ENCODE assay signal across 21 cellular contexts in genomic region chr2:88639865-88640264, GRCh38. TPM values are rescaled to one million over a fixed set of nuclear protein-coding genes. Genes with fewer than 3 reads are reported as not detected.
DNase-seq lines count a peak whose midpoint lies in the region; ATAC-seq, FAIRE-seq and TF ChIP-seq lines count a peak whose summit lies in the region.
"Had no signal": no experiment of that assay in that cellular context is flagged by ENCODE, and none has a peak within 500 bp of the region (broad histone marks: within the 10 kb centered on the region; RNA-seq: fewer than 3 reads in every experiment).

No MANE protein-coding gene starts in this region.

- H3K27me3 ChIP-seq in K562 (ENCODE audit: control insufficient read depth in 2 of 2, insufficient read depth in 2 of 2, low read length in 2 of 2) (no peaks in the 10 kb centered on the region), breast epithelium (no peaks in the 10 kb centered on the region)
- H3K27me3 ChIP-seq: Peyer's patch had no signal

- intact Hi-C loops in activated CD4-positive, alpha-beta memory T cell treated with anti-CD3 and anti-CD28 coated beads for 36 hours (cut with micrococcal nuclease): no loop called here
- intact Hi-C loops in K562 (cut with micrococcal nuclease) (no loop called here), breast epithelium (cut with DNase I; ENCODE audit: low total_unique reads) (no loop called here)

- 14% methylated on average over 1 of the region's 1 CpG for WGBS in K562 (ENCODE audit: insufficient coverage, low coverage, missing lambda C conversion rate)

- H3K9me3 ChIP-seq in HEK293 (ENCODE audit: control insufficient read depth, insufficient read depth, low read depth, low read length) (no peaks in the 10 kb centered on the region), K562 (replicated peaks; ENCODE audit: control insufficient read depth, insufficient read depth, low read depth, low read length) (no peaks in the 10 kb centered on the region), breast epithelium (no peaks in the 10 kb centered on the region)
- H3K9me3 ChIP-seq: Peyer's patch had no signal

- CTCF ChIA-PET in activated CD4-positive, alpha-beta memory T cell treated with anti-CD3 and anti-CD28 coated beads, Interleukin-2, amount 10 ng/mL, durations not matched to agents 7 days and 5 days (lab: Charles Lee): interaction anchor here (0.9 to 1.2 kb wide), 3 partner anchors 12 to 52 kb away, joined by 3 to 8 read pairs (median 4); partner anchors contain the start of gene RPIA
- CTCF ChIA-PET in activated CD4-positive, alpha-beta memory T cell treated with anti-CD3 and anti-CD28 coated beads for 36 hours (lab: Charles Lee): interaction anchor here (0.9 to 1.2 kb wide), 2 partner anchors 32 to 38 kb away, joined by 3 to 4 read pairs; no protein-coding TSS in a partner anchor
- CTCF ChIA-PET in HEK293 (lab: Yijun Ruan, JAX) (interaction anchor here (0.8 kb wide), 1 partner anchor 13 kb away, joined by 3 read pairs; no protein-coding TSS in a partner anchor), K562 (lab: Yijun Ruan, JAX; ENCODE audit: low intra/inter-chr PET ratio) (no interaction called here)

- no peak for TF ChIP-seq RAD21 in K562 (CRISPR knock-in tag; conservative IDR thresholded peaks at IDR 0.05 in 1 of 2, IDR thresholded peaks at IDR 0.05 in 1 of 2)

- no TSS peak for BruUV-seq in K562 (replicated peaks; lab: Mats Ljungman, UMichigan)

- no peak for TF ChIP-seq POLR2A in K562 (conservative IDR thresholded peaks at IDR 0.05)
- no peak for TF ChIP-seq POLR2A in breast epithelium (IDR thresholded peaks at IDR 0.05)

- H3K4me1 ChIP-seq in HEK293 (ENCODE audit: control insufficient read depth, insufficient read depth, low read length): no peaks in the 10 kb centered on the region
- peaks cover 0 to 5% of the 10 kb centered on the region in 2 experiments; a peak in 1 of 5 replicates for H3K4me1 ChIP-seq in K562 (replicated peaks in 1 of 2; ENCODE audit: control insufficient read depth in 2 of 2, insufficient read depth in 2 of 2, low read length in 2 of 2)
- no peaks in the 10 kb centered on the region for H3K4me1 ChIP-seq in breast epithelium
- H3K4me1 ChIP-seq: Peyer's patch had no signal

- in situ Hi-C loops in K562 (cut with MboI): no loop called here

- TF ChIP-seq CTCF in HEK293 (tag by site-specific recombination; IDR thresholded peaks at IDR 0.05) (no peak), K562 (IDR thresholded peaks at IDR 0.05 in 2 of 3, conservative IDR thresholded peaks at IDR 0.05 in 1 of 3; ENCODE audit: insufficient read depth in 2 of 3, low read depth in 1 of 3, low read length in 3 of 3) (no peak), breast epithelium (IDR thresholded peaks at IDR 0.05) (no peak)

- FAIRE-seq in K562 (lab: Jason Lieb, UNC): no peak
- FAIRE-seq: GM19239 had no signal

- POLR2A ChIA-PET in activated CD4-positive, alpha-beta memory T cell treated with anti-CD3 and anti-CD28 coated beads, Interleukin-2, amount 10 ng/mL, durations not matched to agents 7 days and 5 days (lab: Charles Lee): interaction anchor here (0.6 to 4.5 kb wide), 5 partner anchors 13 to 52 kb away, joined by 3 to 53 read pairs (median 3); partner anchors contain the start of genes EIF2AK3 and RPIA
- POLR2A ChIA-PET in activated CD4-positive, alpha-beta memory T cell treated with anti-CD3 and anti-CD28 coated beads for 36 hours (lab: Charles Lee): interaction anchor here (1.2 kb wide), 1 partner anchor 13 kb away, joined by 5 read pairs; the partner anchor contains the start of gene EIF2AK3
- POLR2A ChIA-PET in HEK293 (lab: Yijun Ruan, JAX) (no interaction called here), K562 (lab: Yijun Ruan, JAX) (interaction anchor here (1.4 to 1.7 kb wide), 3 partner anchors 12 to 39 kb away, joined by 4 to 11 read pairs (median 5); partner anchors contain the start of gene EIF2AK3)

- H3K36me3 ChIP-seq in HEK293 (ENCODE audit: control insufficient read depth in 2 of 2, insufficient read depth in 1 of 2, low read length in 2 of 2): no peaks in the 10 kb centered on the region
- H3K36me3 ChIP-seq in K562 (ENCODE audit: control insufficient read depth, insufficient read depth, low read length): no peaks in the 10 kb centered on the region
- no peaks in the 10 kb centered on the region for H3K36me3 ChIP-seq in breast epithelium
- H3K36me3 ChIP-seq: Peyer's patch had no signal

- TF ChIP-seq EP300 in K562 (IDR thresholded peaks at IDR 0.05; ENCODE audit: low read length): no peak

- no peak for DNase-seq in activated CD4-positive, alpha-beta memory T cell treated with anti-CD3 and anti-CD28 coated beads, Interleukin-2, amount 10 ng/mL, durations not matched to agents 7 days and 5 days
- DNase-seq in activated CD4-positive, alpha-beta memory T cell treated with anti-CD3 and anti-CD28 coated beads for 36 hours: no peak
- no peak for DNase-seq in K562 (ENCODE audit: extremely low read depth in 1 of 4, low spot score in 3 of 4)
- no peak for DNase-seq in breast epithelium (ENCODE audit: low spot score in 2 of 2)
- DNase-seq: COR-L47; GDM1; GOT3; KG1; NCI-H1436; NCI-H2029 treated with DMSO at 0.1 percent for 48 hours; NK-92 treated with Interleukin-12 subunit alpha and Interleukin-12 subunit beta, amount 100 ng/mL, for 24 hours; Peyer's patch had no signal

- no peaks in the 10 kb centered on the region for H3K9me1 ChIP-seq in K562 (ENCODE audit: control insufficient read depth, insufficient read depth, low read length)

- H3K4me3 Mint-ChIP-seq in activated CD4-positive, alpha-beta memory T cell treated with anti-CD3 and anti-CD28 coated beads, Interleukin-2, amount 10 ng/mL, durations not matched to agents 7 days and 5 days: no peak overlapping the region
- no peak overlapping the region for H3K4me3 Mint-ChIP-seq in activated CD4-positive, alpha-beta memory T cell treated with anti-CD3 and anti-CD28 coated beads for 36 hours
- H3K4me3 Mint-ChIP-seq in T-helper 1 cell treated with Interleukin-12 subunit alpha and Interleukin-12 subunit beta and Interleukin-4 antibody, amounts not matched to agents 30 μg/mL and 1 μg/mL, for 36 hours: peak overlapping the region; percentile 53
- H3K4me3 Mint-ChIP-seq: B cell had no signal

- ATAC-seq in K562 (no peak), GM19324 (IDR thresholded peaks at IDR 0.05; ENCODE audit: low FRiP score, unreplicated experiment) (no peak), HG02870 (IDR thresholded peaks at IDR 0.05; ENCODE audit: unreplicated experiment) (no peak)
- ATAC-seq: HCT116, Right ventricle myocardium inferior had no signal

- no peak overlapping the region for H3K9ac ChIP-seq in K562 (ENCODE audit: insufficient read depth in 1 of 2, low read depth in 2 of 2, low read length in 2 of 2)

- peak overlapping the region; percentile 81 for H3K27ac Mint-ChIP-seq in activated CD4-positive, alpha-beta memory T cell treated with anti-CD3 and anti-CD28 coated beads, Interleukin-2, amount 10 ng/mL, durations not matched to agents 7 days and 5 days
- no peak overlapping the region for H3K27ac Mint-ChIP-seq in activated CD4-positive, alpha-beta memory T cell treated with anti-CD3 and anti-CD28 coated beads for 36 hours
- peak overlapping the region; percentile 87 for H3K27ac Mint-ChIP-seq in T-helper 1 cell treated with Interleukin-12 subunit alpha and Interleukin-12 subunit beta and Interleukin-4 antibody, amounts not matched to agents 30 μg/mL and 1 μg/mL, for 36 hours
- H3K27ac Mint-ChIP-seq: B cell; CD4-positive, CD25-positive, alpha-beta regulatory T cell had no signal

- H3K79me2 ChIP-seq in K562 (ENCODE audit: control insufficient read depth, insufficient read depth, low read length): no peaks in the 10 kb centered on the region

- H3K27ac ChIP-seq in HEK293 (ENCODE audit: extremely low read depth, low read depth, low read length) (no peak overlapping the region), K562 (ENCODE audit: extremely low read depth, low read depth, low read length) (no peak overlapping the region), breast epithelium (no peak overlapping the region)
- H3K27ac ChIP-seq: Peyer's patch had no signal

- H4K20me1 ChIP-seq in K562 (replicated peaks; ENCODE audit: control insufficient read depth, insufficient read depth, low read length): no peaks in the 10 kb centered on the region

- no peak overlapping the region for H3K4me2 ChIP-seq in K562 (ENCODE audit: insufficient read depth, low read length)

- H3K4me3 ChIP-seq in HEK293 (ENCODE audit: low read depth, low read length): no peak overlapping the region
- no peak overlapping the region for H3K4me3 ChIP-seq in K562
- H3K4me3 ChIP-seq in breast epithelium: no peak overlapping the region
- H3K4me3 ChIP-seq: Peyer's patch had no signal

- H3K9me3 Mint-ChIP-seq in activated CD4-positive, alpha-beta memory T cell treated with anti-CD3 and anti-CD28 coated beads, Interleukin-2, amount 10 ng/mL, durations not matched to agents 7 days and 5 days: peaks cover 9% of the 10 kb centered on the region
- H3K9me3 Mint-ChIP-seq in activated CD4-positive, alpha-beta memory T cell treated with anti-CD3 and anti-CD28 coated beads for 36 hours: peaks cover 5% of the 10 kb centered on the region
- H3K9me3 Mint-ChIP-seq in T-helper 1 cell treated with Interleukin-12 subunit alpha and Interleukin-12 subunit beta and Interleukin-4 antibody, amounts not matched to agents 30 μg/mL and 1 μg/mL, for 36 hours: peaks cover 28% of the 10 kb centered on the region

- peaks cover 67% of the 10 kb centered on the region for H3K4me1 Mint-ChIP-seq in activated CD4-positive, alpha-beta memory T cell treated with anti-CD3 and anti-CD28 coated beads, Interleukin-2, amount 10 ng/mL, durations not matched to agents 7 days and 5 days
- peaks cover 25% of the 10 kb centered on the region for H3K4me1 Mint-ChIP-seq in activated CD4-positive, alpha-beta memory T cell treated with anti-CD3 and anti-CD28 coated beads for 36 hours (ENCODE audit: low read depth)
- H3K4me1 Mint-ChIP-seq in T-helper 1 cell treated with Interleukin-12 subunit alpha and Interleukin-12 subunit beta and Interleukin-4 antibody, amounts not matched to agents 30 μg/mL and 1 μg/mL, for 36 hours (ENCODE audit: low read depth): peaks cover 63% of the 10 kb centered on the region
- H3K4me1 Mint-ChIP-seq: B cell had no signal

- peaks cover under 1% of the 10 kb centered on the region for H3K27me3 Mint-ChIP-seq in activated CD4-positive, alpha-beta memory T cell treated with anti-CD3 and anti-CD28 coated beads, Interleukin-2, amount 10 ng/mL, durations not matched to agents 7 days and 5 days
- H3K27me3 Mint-ChIP-seq in activated CD4-positive, alpha-beta memory T cell treated with anti-CD3 and anti-CD28 coated beads for 36 hours: no peaks in the 10 kb centered on the region
- no peaks in the 10 kb centered on the region for H3K27me3 Mint-ChIP-seq in T-helper 1 cell treated with Interleukin-12 subunit alpha and Interleukin-12 subunit beta and Interleukin-4 antibody, amounts not matched to agents 30 μg/mL and 1 μg/mL, for 36 hours (ENCODE audit: low read depth)

- no peak overlapping the region for H2AFZ ChIP-seq in K562 (ENCODE audit: low read depth, low read length)

- H3K36me3 Mint-ChIP-seq in activated CD4-positive, alpha-beta memory T cell treated with anti-CD3 and anti-CD28 coated beads, Interleukin-2, amount 10 ng/mL, durations not matched to agents 7 days and 5 days (ENCODE audit: low read depth): peaks cover 28% of the 10 kb centered on the region
- peaks cover 2% of the 10 kb centered on the region for H3K36me3 Mint-ChIP-seq in activated CD4-positive, alpha-beta memory T cell treated with anti-CD3 and anti-CD28 coated beads for 36 hours
- H3K36me3 Mint-ChIP-seq in T-helper 1 cell treated with Interleukin-12 subunit alpha and Interleukin-12 subunit beta and Interleukin-4 antibody, amounts not matched to agents 30 μg/mL and 1 μg/mL, for 36 hours (ENCODE audit: low read depth): peaks cover 13% of the 10 kb centered on the region

RNA-seq across cellular contexts. Expression of gene EIF2AK3, which starts 12.6 kb away (rescaled TPM):
- total RNA-seq in activated CD4-positive, alpha-beta memory T cell treated with anti-CD3 and anti-CD28 coated beads, Interleukin-2, amount 10 ng/mL, durations not matched to agents 7 days and 5 days: 10 to 100 TPM; 29.2 to 31.5 TPM
- 10 to 100 TPM; 14.2 to 15.5 TPM for total RNA-seq in activated CD4-positive, alpha-beta memory T cell treated with anti-CD3 and anti-CD28 coated beads for 36 hours
- total RNA-seq in K562 (2011; cell fraction: chromatin; rRNA removed; ENCODE audit: low replicate concordance): 11.0 and 50.4 TPM in 2 replicates
- total RNA-seq in K562 (2011; cell fraction: nucleolus; rRNA removed): 13.0 and 13.6 TPM in 2 replicates
- total RNA-seq in K562 (2011; cell fraction: nucleoplasm; rRNA removed): 19.3 and 21.9 TPM in 2 replicates
- 7.1 and 9.3 TPM in 2 replicates for total RNA-seq in K562 (2014; rRNA removed)
- 11.6 and 14.7 TPM in 2 replicates for total RNA-seq in K562 (2014; rRNA removed; fragmentation: Illumina TruSeq; extraction: Trizol)
- 10.3 and 13.1 TPM in 2 replicates for total RNA-seq in K562 (2015; rRNA removed; fragmentation: Illumina TruSeq; extraction: Trizol)
- 5.9 and 7.4 TPM in 2 replicates for total RNA-seq in K562 (2021)
- polyA plus RNA-seq in K562 (2011; rRNA removed): 6.3 and 7.5 TPM in 2 replicates
- 1.5 and 3.2 TPM in 2 replicates for polyA plus RNA-seq in K562 (2011; cell fraction: cytosol; rRNA removed)
- 6.9 and 8.7 TPM in 2 replicates for polyA plus RNA-seq in K562 (2011; cell fraction: nucleus; rRNA removed)
- 6.0 and 9.5 TPM in 2 replicates for polyA plus RNA-seq in K562 (2012)
- polyA plus RNA-seq in K562 (2014; fragmentation: Illumina TruSeq; extraction: Trizol): 7.3 and 9.8 TPM in 2 replicates
- 1 to 10 TPM; 1.7 to 2.2 TPM for polyA plus RNA-seq in K562 (2014; fragmentation: Nextera tagmentation; extraction: Ambion mirVana)
- polyA plus RNA-seq in K562 (2014; rRNA removed): 3.2 and 7.7 TPM in 2 replicates
- polyA minus RNA-seq in K562 (2011; rRNA and poly(A)+ RNA removed): 23.6 and 24.8 TPM in 2 replicates
- 5.6 and 7.8 TPM in 2 replicates for polyA minus RNA-seq in K562 (2011; cell fraction: cytosol; rRNA and poly(A)+ RNA removed)
- 7.0 and 11.0 TPM in 2 replicates for polyA minus RNA-seq in K562 (2011; cell fraction: nucleus; rRNA and poly(A)+ RNA removed)
- 10 to 100 TPM; 18.1 to 39.1 (median 34.4) TPM for total RNA-seq in breast epithelium

RNA-seq across cellular contexts. Expression of gene RPIA, which starts 51.6 kb away (rescaled TPM):
- total RNA-seq in activated CD4-positive, alpha-beta memory T cell treated with anti-CD3 and anti-CD28 coated beads, Interleukin-2, amount 10 ng/mL, durations not matched to agents 7 days and 5 days: 10 to 100 TPM; 27.9 to 30.1 TPM
- 10 to 100 TPM; 50.7 to 52.7 TPM for total RNA-seq in activated CD4-positive, alpha-beta memory T cell treated with anti-CD3 and anti-CD28 coated beads for 36 hours
- total RNA-seq in K562 (2011; cell fraction: chromatin; rRNA removed; ENCODE audit: low replicate concordance): 5.5 and 6.6 TPM in 2 replicates
- total RNA-seq in K562 (2011; cell fraction: nucleolus; rRNA removed): 7.0 and 7.8 TPM in 2 replicates
- total RNA-seq in K562 (2011; cell fraction: nucleoplasm; rRNA removed): 8.7 and 10.4 TPM in 2 replicates
- 10.0 and 11.3 TPM in 2 replicates for total RNA-seq in K562 (2014; rRNA removed)
- total RNA-seq in K562 (2014; rRNA removed; fragmentation: Illumina TruSeq; extraction: Trizol): 23.9 and 25.8 TPM in 2 replicates
- total RNA-seq in K562 (2015; rRNA removed; fragmentation: Illumina TruSeq; extraction: Trizol): 19.9 and 22.9 TPM in 2 replicates
- total RNA-seq in K562 (2021): 40.4 and 41.2 TPM in 2 replicates
- 17.4 and 30.2 TPM in 2 replicates for polyA plus RNA-seq in K562 (2011; rRNA removed)
- polyA plus RNA-seq in K562 (2011; cell fraction: cytosol; rRNA removed): 16.3 and 18.5 TPM in 2 replicates
- 8.4 and 10.7 TPM in 2 replicates for polyA plus RNA-seq in K562 (2011; cell fraction: nucleus; rRNA removed)
- polyA plus RNA-seq in K562 (2012): 20.4 and 34.0 TPM in 2 replicates
- 37.2 and 37.4 TPM in 2 replicates for polyA plus RNA-seq in K562 (2014; fragmentation: Illumina TruSeq; extraction: Trizol)
- polyA plus RNA-seq in K562 (2014; fragmentation: Nextera tagmentation; extraction: Ambion mirVana): 10 to 100 TPM in 1 of 2 experiments, 1 to 10 TPM in 1; 7.8 to 15.1 TPM
- polyA plus RNA-seq in K562 (2014; rRNA removed): 36.8 and 43.3 TPM in 2 replicates
- 23.2 and 31.5 TPM in 2 replicates for polyA minus RNA-seq in K562 (2011; rRNA and poly(A)+ RNA removed)
- 4.6 and 13.6 TPM in 2 replicates for polyA minus RNA-seq in K562 (2011; cell fraction: cytosol; rRNA and poly(A)+ RNA removed)
- polyA minus RNA-seq in K562 (2011; cell fraction: nucleus; rRNA and poly(A)+ RNA removed): 6.1 and 7.0 TPM in 2 replicates
- 10 to 100 TPM in 2 of 3 donors, 1 to 10 TPM in 1; 9.9 to 15.4 (median 10.4) TPM for total RNA-seq in breast epithelium
